9 cellular contexts compared by ENCODE assay signal in the genomic region with DNA sequence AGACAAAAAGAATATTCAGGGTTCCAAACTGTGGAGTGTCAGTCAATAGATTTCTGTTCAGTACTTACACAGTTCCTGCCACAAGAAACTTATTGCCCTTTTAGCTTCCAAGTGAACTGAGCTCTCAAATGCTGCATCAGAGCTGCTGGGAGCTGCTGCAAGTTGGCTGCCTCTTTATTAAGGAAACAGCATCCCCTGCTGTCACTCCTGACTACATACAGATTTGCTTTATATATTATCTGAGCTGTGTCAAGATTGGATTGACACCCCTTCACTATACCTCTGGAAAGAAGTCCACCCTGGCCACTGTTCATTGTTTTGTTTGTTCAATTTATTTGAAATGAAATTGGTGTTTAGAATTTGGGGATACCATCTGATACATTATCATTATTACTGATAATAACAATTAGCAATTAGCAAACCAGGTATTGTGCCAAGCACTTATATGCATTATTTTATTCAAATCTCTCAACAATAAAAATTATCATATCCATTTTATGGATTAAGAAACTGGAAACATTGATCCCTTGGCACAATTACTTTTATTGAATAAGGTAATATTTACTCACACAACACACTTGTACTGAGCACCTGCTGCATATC. TPM values are rescaled to one million over a fixed set of nuclear protein-coding genes. Genes with fewer than 3 reads are reported as not detected.
DNase-seq lines count a peak whose midpoint lies in the region; ATAC-seq, FAIRE-seq and TF ChIP-seq lines count a peak whose summit lies in the region.
"Had no signal": no experiment of that assay in that cellular context is flagged by ENCODE, and none has a peak within 500 bp of the region (broad histone marks: within the 10 kb centered on the region; RNA-seq: fewer than 3 reads in every experiment).

No MANE protein-coding gene starts in this region.

- ATAC-seq in gastroesophageal sphincter (peak; percentile 48), thoracic aorta (ENCODE audit: insufficient number of reproducible peaks, low FRiP score, low read depth) (no peak), HG02973 (IDR thresholded peaks at IDR 0.05; ENCODE audit: unreplicated experiment) (no peak), upper lobe of left lung (ENCODE audit: low FRiP score in 2 of 2) (no peak)

- H2AFZ ChIP-seq in Loucy (ENCODE audit: low read length) = no peak overlapping the region

- H3K9me2 ChIP-seq in Loucy (replicated peaks; ENCODE audit: low read depth, low read length) = no peaks in the 10 kb centered on the region

- H3K4me3 ChIP-seq in Loucy (ENCODE audit: low read length, poor library complexity, severe bottlenecking) (no peak overlapping the region), SK-N-MC (no peak overlapping the region), gastroesophageal sphincter (no peak overlapping the region), thoracic aorta (no peak overlapping the region), upper lobe of left lung (no peak overlapping the region)

- H3K4me1 ChIP-seq in Loucy (ENCODE audit: insufficient read depth, low read length, poor library complexity, severe bottlenecking) (peaks cover 28% of the 10 kb centered on the region), gastroesophageal sphincter (peaks cover 3 to 12% (median 6%) of the 10 kb centered on the region in 3 donors), thoracic aorta (ENCODE audit: control insufficient read depth in 1 of 2, low read depth in 2 of 2) (no peaks in the 10 kb centered on the region), upper lobe of left lung (no peaks in the 10 kb centered on the region)

- H3K27ac ChIP-seq in SK-N-MC (no peak overlapping the region), gastroesophageal sphincter (no peak overlapping the region), thoracic aorta (no peak overlapping the region), upper lobe of left lung (no peak overlapping the region)

- no peak for DNase-seq in D721Med (ENCODE audit: insufficient read length, low spot score)
- DNase-seq in SK-N-MC (ENCODE audit: low read depth, low spot score) = peak; percentile 1
- no peak for DNase-seq in thoracic aorta (ENCODE audit: low spot score)
- DNase-seq in NCI-H146 (lab: John Stamatoyannopoulos, UW) = no peak
- DNase-seq in upper lobe of left lung = no peak

- H3K4me2 ChIP-seq in Loucy (ENCODE audit: low read depth, low read length, poor library complexity, severe bottlenecking) = no peak overlapping the region

- no peaks in the 10 kb centered on the region for H3K79me2 ChIP-seq in Loucy (ENCODE audit: insufficient read depth, low read length)

- H3K36me3 ChIP-seq in Loucy (ENCODE audit: insufficient read depth, low read length) (no peaks in the 10 kb centered on the region), SK-N-MC (ENCODE audit: insufficient read depth, low read length) (no peaks in the 10 kb centered on the region), gastroesophageal sphincter (no peaks in the 10 kb centered on the region), thoracic aorta (no peaks in the 10 kb centered on the region), upper lobe of left lung (no peaks in the 10 kb centered on the region)

- peak; percentile 51 for TF ChIP-seq CTCF in D721Med (IDR thresholded peaks at IDR 0.05; ENCODE audit: insufficient read depth, missing control alignments)
- TF ChIP-seq CTCF in Loucy (conservative IDR thresholded peaks at IDR 0.05; ENCODE audit: low read length) = peak; percentile 70
- peak; percentile 17 to 60 (median 40) for TF ChIP-seq CTCF in gastroesophageal sphincter (IDR thresholded peaks at IDR 0.05)
- peak; percentile 21 for TF ChIP-seq CTCF in thoracic aorta (IDR thresholded peaks at IDR 0.05)
- TF ChIP-seq CTCF in upper lobe of left lung (IDR thresholded peaks at IDR 0.05) = peak in 3 of 6 experiments; percentile 46 to 53 (median 49)

- H3K9ac ChIP-seq in Loucy (ENCODE audit: low read depth, low read length, poor library complexity, severe bottlenecking) (no peak overlapping the region), SK-N-MC (ENCODE audit: insufficient read length) (no peak overlapping the region)

- TF ChIP-seq EP300 in gastroesophageal sphincter (IDR thresholded peaks at IDR 0.05) (no peak), upper lobe of left lung (IDR thresholded peaks at IDR 0.05) (no peak)

- TF ChIP-seq POLR2A in gastroesophageal sphincter (IDR thresholded peaks at IDR 0.05) (no peak), upper lobe of left lung (IDR thresholded peaks at IDR 0.05) (no peak)

- H3K27me3 ChIP-seq in Loucy (ENCODE audit: insufficient read depth, low read length, poor library complexity, severe bottlenecking) = no peaks in the 10 kb centered on the region
- H3K27me3 ChIP-seq in gastroesophageal sphincter = no peaks in the 10 kb centered on the region
- no peaks in the 10 kb centered on the region for H3K27me3 ChIP-seq in thoracic aorta (replicated peaks; ENCODE audit: insufficient read depth)
- no peaks in the 10 kb centered on the region for H3K27me3 ChIP-seq in upper lobe of left lung

- no peaks in the 10 kb centered on the region for H3K9me3 ChIP-seq in Loucy (ENCODE audit: insufficient read depth, low read depth, low read length)
- H3K9me3 ChIP-seq in SK-N-MC (ENCODE audit: low read depth, low read length) = no peaks in the 10 kb centered on the region
- H3K9me3 ChIP-seq in gastroesophageal sphincter = no peaks in the 10 kb centered on the region
- no peaks in the 10 kb centered on the region for H3K9me3 ChIP-seq in thoracic aorta
- H3K9me3 ChIP-seq in upper lobe of left lung = no peaks in the 10 kb centered on the region

- 0 out of 2 replicates have a peak, but pooled peaks cover 6% of the 10 kb centered on the region for H3F3A ChIP-seq in Loucy (ENCODE audit: low read depth)

- FAIRE-seq in D721Med (lab: Jason Lieb, UNC) = no peak

- no peaks in the 10 kb centered on the region for H4K20me1 ChIP-seq in Loucy (ENCODE audit: insufficient read depth, low read length, poor library complexity, severe bottlenecking)

RNA-seq across cellular contexts. Expression of a gene that starts 16.4 kb away (rescaled TPM):
- total RNA-seq in gastroesophageal sphincter (not detected), thoracic aorta (not detected), upper lobe of left lung (not detected)
- total RNA-seq: urinary bladder had no signal
